14 cellular contexts compared by ENCODE assay signal in genomic region chr2:191748528-191749180, GRCh38.
DNase-seq lines count a peak whose midpoint lies in the region; ATAC-seq and TF ChIP-seq lines count a peak whose summit lies in the region.
"Had no signal": no experiment of that assay in that cellular context is flagged by ENCODE, and none has a peak within 500 bp of the region (broad histone marks: within the 10 kb centered on the region; RNA-seq: fewer than 3 reads in every experiment).

No MANE protein-coding gene starts in this region.

- WGBS in aorta, 2 donors: 21 to 31% methylated on average over 1 of the region's 1 CpG

- TF ChIP-seq CTCF in GM12865 (IDR thresholded peaks at IDR 0.05; ENCODE audit: insufficient read depth, low read depth, low read length, missing control alignments): no peak
- no peak for TF ChIP-seq CTCF in endothelial cell (IDR thresholded peaks at IDR 0.05; ENCODE audit: unreplicated experiment)

- intact Hi-C loops in aorta (cut with DNase I): no loop called here

- H3K4me3 ChIP-seq in GM12865 (ENCODE audit: low read depth, low read length): no peak overlapping the region
- no peak overlapping the region for H3K4me3 ChIP-seq in aorta (ENCODE audit: low read length in 2 of 2)
- H3K4me3 ChIP-seq: BLaER1 treated with 17β-estradiol and CSF1 and Interleukin-3, amounts not matched to agents 10 nM and 100 nM; K562; thoracic aorta had no signal

- no peaks in the 10 kb centered on the region for H3K4me1 ChIP-seq in aorta (ENCODE audit: control insufficient read depth in 1 of 2, insufficient read depth in 2 of 2, low read length in 2 of 2)
- H3K4me1 ChIP-seq: BLaER1 treated with 17β-estradiol and CSF1 and Interleukin-3, amounts not matched to agents 10 nM and 100 nM had no signal

- DNase-seq in GM12865 (ENCODE audit: low read depth) (peak; percentile 64), HT-29 (ENCODE audit: low spot score) (no peak), aorta (no peak), DMS 273 treated with DMSO at 0.1 percent for 48 hours (lab: John Stamatoyannopoulos, UW) (no peak), endothelial cell (ENCODE audit: low spot score) (no peak)
- DNase-seq: anterior cingulate cortex, OCI-M1, WERI-Rb-1 had no signal

- H3K27me3 ChIP-seq in aorta (ENCODE audit: control insufficient read depth in 1 of 2, insufficient read depth in 2 of 2, low read length in 1 of 2): no peaks in the 10 kb centered on the region
- H3K27me3 ChIP-seq: BLaER1 treated with 17β-estradiol and CSF1 and Interleukin-3, amounts not matched to agents 10 nM and 100 nM had no signal

- H3K27ac ChIP-seq in aorta (ENCODE audit: low read depth in 1 of 2, low read length in 2 of 2): no peak overlapping the region
- H3K27ac ChIP-seq: BLaER1 treated with 17β-estradiol and CSF1 and Interleukin-3, amounts not matched to agents 10 nM and 100 nM; thoracic aorta; WERI-Rb-1 had no signal

- no peaks in the 10 kb centered on the region for H3K9me3 Mint-ChIP-seq in activated T-helper 17 cell treated with anti-CD3 and anti-CD28 coated beads, Interleukin-2, amount 50 U/mL, for 72 hours
- H3K9me3 Mint-ChIP-seq in endothelial cell (ENCODE audit: unreplicated experiment): no peaks in the 10 kb centered on the region

- H3K4me3 Mint-ChIP-seq in activated T-helper 17 cell treated with anti-CD3 and anti-CD28 coated beads, Interleukin-2, amount 50 U/mL, for 72 hours: peak overlapping the region; percentile 34
- H3K4me3 Mint-ChIP-seq in endothelial cell (ENCODE audit: unreplicated experiment): no peak overlapping the region

- H3K27ac Mint-ChIP-seq in activated T-helper 17 cell treated with anti-CD3 and anti-CD28 coated beads, Interleukin-2, amount 50 U/mL, for 72 hours: peak overlapping the region; percentile 77
- H3K27ac Mint-ChIP-seq in endothelial cell (ENCODE audit: unreplicated experiment): no peak overlapping the region

- ATAC-seq in GM19395 (IDR thresholded peaks at IDR 0.05; ENCODE audit: unreplicated experiment) (peak; percentile 84), HG02938 (IDR thresholded peaks at IDR 0.05; ENCODE audit: unreplicated experiment) (peak; percentile 81), aorta (ENCODE audit: low FRiP score) (no peak)
- peak; percentile 88 for ATAC-seq in activated T-helper 17 cell treated with anti-CD3 and anti-CD28 coated beads, Interleukin-2, amount 50 U/mL, for 72 hours (replicated peaks)
- ATAC-seq: K562 had no signal

- H3K9me3 ChIP-seq in aorta (ENCODE audit: control insufficient read depth, low read length): no peaks in the 10 kb centered on the region
- H3K9me3 ChIP-seq: BLaER1 treated with 17β-estradiol and CSF1 and Interleukin-3, amounts not matched to agents 10 nM and 100 nM; thoracic aorta had no signal

- no peaks in the 10 kb centered on the region for H3K36me3 Mint-ChIP-seq in activated T-helper 17 cell treated with anti-CD3 and anti-CD28 coated beads, Interleukin-2, amount 50 U/mL, for 72 hours (ENCODE audit: low read depth)
- no peaks in the 10 kb centered on the region for H3K36me3 Mint-ChIP-seq in endothelial cell (ENCODE audit: low read depth, unreplicated experiment)

- peaks cover 10% of the 10 kb centered on the region for H3K4me1 Mint-ChIP-seq in activated T-helper 17 cell treated with anti-CD3 and anti-CD28 coated beads, Interleukin-2, amount 50 U/mL, for 72 hours
- H3K4me1 Mint-ChIP-seq in endothelial cell (ENCODE audit: unreplicated experiment): no peaks in the 10 kb centered on the region

- peaks cover 4% of the 10 kb centered on the region for H3K27me3 Mint-ChIP-seq in activated T-helper 17 cell treated with anti-CD3 and anti-CD28 coated beads, Interleukin-2, amount 50 U/mL, for 72 hours
- no peaks in the 10 kb centered on the region for H3K27me3 Mint-ChIP-seq in endothelial cell (ENCODE audit: unreplicated experiment)

- no peaks in the 10 kb centered on the region for H3K36me3 ChIP-seq in aorta (ENCODE audit: control insufficient read depth in 1 of 2, insufficient read depth in 2 of 2, low read length in 1 of 2)
- H3K36me3 ChIP-seq: BLaER1 treated with 17β-estradiol and CSF1 and Interleukin-3, amounts not matched to agents 10 nM and 100 nM; thoracic aorta; WERI-Rb-1 had no signal
